Comparison of ENCODE assay signal across 8 cellular contexts in the genomic region with DNA sequence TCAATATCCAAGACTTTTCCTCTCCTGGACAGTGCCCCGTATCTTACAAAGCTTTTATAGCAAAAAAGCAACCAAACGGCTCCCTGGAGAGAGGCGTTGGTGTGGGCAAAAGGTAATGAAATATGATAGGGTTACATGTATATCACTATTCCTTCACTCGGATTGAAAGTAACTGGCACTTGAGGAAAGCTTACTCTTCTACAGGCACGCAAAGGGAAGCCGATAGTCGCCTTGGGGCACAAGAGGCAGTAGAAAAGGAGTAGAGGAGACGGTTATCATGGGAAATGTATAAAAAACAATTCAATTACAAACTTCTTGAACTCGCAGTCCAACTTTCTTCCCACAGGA. TPM values are rescaled to one million over a fixed set of nuclear protein-coding genes. Genes with fewer than 3 reads are reported as not detected.
DNase-seq lines count a peak whose midpoint lies in the region; ATAC-seq and TF ChIP-seq lines count a peak whose summit lies in the region.

No MANE protein-coding gene starts in this region.

- in situ Hi-C loops in Panc1 (cut with HindIII; ENCODE audit: low pct_unique_long_range_greater_than_20kb, low sequenced_read_pairs) = no loop called here

- TF ChIP-seq CTCF in Panc1 (IDR thresholded peaks at IDR 0.05) (no peak), epithelial cell of proximal tubule (conservative IDR thresholded peaks at IDR 0.05; ENCODE audit: low read depth, low read length) (no peak), prostate gland (IDR thresholded peaks at IDR 0.05) (no peak)

- WGBS in prostate gland = 11% methylated on average over 9 of the region's 9 CpGs

- peaks cover 2% of the 10 kb centered on the region; the same call in 1 of the 2 replicates for H3K36me3 ChIP-seq in Panc1 (ENCODE audit: control insufficient read depth, insufficient read depth, low read length)
- H3K36me3 ChIP-seq in prostate gland = peaks cover 0 to 7% of the 10 kb centered on the region in 2 donors

- intact Hi-C loops in Panc1 (cut with micrococcal nuclease; ENCODE audit: unreplicated experiment) (no loop called here), prostate gland (cut with DNase I) (no loop called here)

- H3K27me3 ChIP-seq in Panc1 (ENCODE audit: control insufficient read depth, insufficient read depth, low read length) (no peaks in the 10 kb centered on the region), prostate gland (replicated peaks; ENCODE audit: insufficient read depth) (no peaks in the 10 kb centered on the region)

- TF ChIP-seq POLR2A in prostate gland (IDR thresholded peaks at IDR 0.05) = no peak

- ATAC-seq in Panc1 (no peak), GM19328 (IDR thresholded peaks at IDR 0.05; ENCODE audit: unreplicated experiment) (no peak), HG02870 (IDR thresholded peaks at IDR 0.05; ENCODE audit: unreplicated experiment) (no peak)

- H3K27ac ChIP-seq in Panc1 (ENCODE audit: low read length) (peak overlapping the region; percentile 83), prostate gland (peak overlapping the region; percentile 93 to 94)

- H3K4me3 ChIP-seq in GM08714 (ENCODE audit: low read length) (peak overlapping the region; percentile 87), Panc1 (ENCODE audit: low read depth in 2 of 2, low read length in 2 of 2) (peak overlapping the region; percentile 76 to 90), epithelial cell of proximal tubule (ENCODE audit: low read depth, low read length) (peak overlapping the region; percentile 79), prostate gland (peak overlapping the region; percentile 92 to 96)

- POLR2A ChIA-PET in Panc1 (lab: Charles Lee) = interaction anchor here (0.6 kb wide), 1 partner anchor 1159 kb away, joined by 3 read pairs; no protein-coding TSS in a partner anchor

- DNase-seq in Panc1 (ENCODE audit: low read depth, low spot score) (no peak), epithelial cell of proximal tubule (ENCODE audit: low read depth) (no peak), prostate gland (ENCODE audit: low spot score) (no peak), SKM-1 treated with dmso at 0.1 percent for 144 hours (lab: John Stamatoyannopoulos, UW; ENCODE audit: unreplicated experiment) (no peak), GM19240 (ENCODE audit: insufficient read length, low spot score) (no peak)

- BruUV-seq in Panc1 (replicated peaks; lab: Mats Ljungman, UMichigan) = TSS peak; percentile 59

- CTCF ChIA-PET in Panc1 (lab: Charles Lee) = interaction anchor here (0.5 to 3.9 kb wide), 3 partner anchors 25 to 898 kb away, joined by 3 to 79 read pairs (median 5); no protein-coding TSS in a partner anchor

- peaks cover 32% of the 10 kb centered on the region for H3K4me1 ChIP-seq in Panc1 (ENCODE audit: control insufficient read depth, insufficient read depth, low read length)
- H3K4me1 ChIP-seq in prostate gland (replicated peaks) = no peaks in the 10 kb centered on the region

- H3K9me3 ChIP-seq in Panc1 (ENCODE audit: control insufficient read depth, insufficient read depth, low read depth, low read length) (no peaks in the 10 kb centered on the region), prostate gland (no peaks in the 10 kb centered on the region)

RNA-seq across cellular contexts. Expression of a gene that starts 1.1 kb away (rescaled TPM):
- total RNA-seq in Panc1 (2021; ENCODE audit: unreplicated experiment) = 155 TPM
- polyA plus RNA-seq in Panc1 (2012; ENCODE audit: insufficient read length) = 70.5 TPM
- 94.0 and 101 TPM in 2 replicates for total RNA-seq in epithelial cell of proximal tubule
- total RNA-seq in prostate gland = 10 to 100 TPM; 34.8 to 57.7 TPM

RNA-seq across cellular contexts. Expression of a gene that starts 19.0 kb away (rescaled TPM):
- 75.5 TPM for total RNA-seq in Panc1 (2021; ENCODE audit: unreplicated experiment)
- polyA plus RNA-seq in Panc1 (2012; ENCODE audit: insufficient read length) = 69.6 TPM
- total RNA-seq in epithelial cell of proximal tubule = 55.2 and 64.8 TPM in 2 replicates
- total RNA-seq in prostate gland = 10 to 100 TPM; 54.9 to 74.6 TPM

RNA-seq across cellular contexts. Expression of a gene that starts 19.1 kb away (rescaled TPM):
- total RNA-seq in Panc1 (2021; ENCODE audit: unreplicated experiment) (13.3 TPM), epithelial cell of proximal tubule (3.3 and 10.3 TPM in 2 replicates), prostate gland (1 to 10 TPM; 3.9 to 7.2 TPM)
- polyA plus RNA-seq in Panc1 (2012; ENCODE audit: insufficient read length) = 18.5 TPM

RNA-seq across cellular contexts. Expression of a gene that starts 33.6 kb away (rescaled TPM):
- total RNA-seq in Panc1 (2021; ENCODE audit: unreplicated experiment) = 32.8 TPM
- polyA plus RNA-seq in Panc1 (2012; ENCODE audit: insufficient read length) = 30.6 TPM
- 15.7 and 43.1 TPM in 2 replicates for total RNA-seq in epithelial cell of proximal tubule
- 10 to 100 TPM; 24.9 to 30.2 TPM for total RNA-seq in prostate gland
